8 cellular contexts compared by ENCODE assay signal in genomic region chr1:234604726-234605492, GRCh38. TPM values are rescaled to one million over a fixed set of nuclear protein-coding genes. Genes with fewer than 3 reads are reported as not detected.
DNase-seq lines count a peak whose midpoint lies in the region; ATAC-seq lines count a peak whose summit lies in the region.

No MANE protein-coding gene starts in this region.

- peak overlapping the region; percentile 91 for H3K27ac Mint-ChIP-seq in activated T-helper 17 cell treated with anti-CD3 and anti-CD28 coated beads, Interleukin-2, amount 50 U/mL, for 72 hours

- H3K27me3 Mint-ChIP-seq in activated T-helper 17 cell treated with anti-CD3 and anti-CD28 coated beads, Interleukin-2, amount 50 U/mL, for 72 hours, result no peaks in the 10 kb centered on the region

- peak overlapping the region; percentile 87 to 99 (median 94) for H3K4me3 ChIP-seq in BLaER1 treated with 17β-estradiol and CSF1 and Interleukin-3, amounts not matched to agents 10 nM and 100 nM
- peak overlapping the region; percentile 15 for H3K4me3 ChIP-seq in iPS-15b (ENCODE audit: low read depth, low read length)
- H3K4me3 ChIP-seq in skeletal muscle satellite cell (ENCODE audit: low read length), result peak overlapping the region; percentile 77

- H3K27ac ChIP-seq in BLaER1 treated with 17β-estradiol and CSF1 and Interleukin-3, amounts not matched to agents 10 nM and 100 nM, result peak overlapping the region; percentile 96 to 100 (median 99)

- H3K36me3 ChIP-seq in BLaER1 treated with 17β-estradiol and CSF1 and Interleukin-3, amounts not matched to agents 10 nM and 100 nM, result peaks cover 60 to 79% (median 67%) of the 10 kb centered on the region in 11 experiments
- H3K36me3 ChIP-seq in iPS-15b (ENCODE audit: control insufficient read depth, insufficient read depth, low read length) (peaks cover 9% of the 10 kb centered on the region), skeletal muscle satellite cell (ENCODE audit: insufficient read depth, low read length) (peaks cover 59% of the 10 kb centered on the region)

- DNase-seq in HT-29 (ENCODE audit: low spot score), result peak; percentile 63
- no peak for DNase-seq in SKM-1 (lab: John Stamatoyannopoulos, UW; ENCODE audit: unreplicated experiment)

- peaks cover 70% of the 10 kb centered on the region for H3K36me3 Mint-ChIP-seq in activated T-helper 17 cell treated with anti-CD3 and anti-CD28 coated beads, Interleukin-2, amount 50 U/mL, for 72 hours (ENCODE audit: low read depth)

- H3K4me1 ChIP-seq in BLaER1 treated with 17β-estradiol and CSF1 and Interleukin-3, amounts not matched to agents 10 nM and 100 nM, result peaks cover 23 to 36% (median 25%) of the 10 kb centered on the region in 10 experiments
- H3K4me1 ChIP-seq in iPS-15b (ENCODE audit: control insufficient read depth, insufficient read depth, low read length) (peaks cover 20% of the 10 kb centered on the region), skeletal muscle satellite cell (ENCODE audit: control insufficient read depth, insufficient read depth, low read length) (peaks cover 42% of the 10 kb centered on the region)

- H3K4me1 Mint-ChIP-seq in activated T-helper 17 cell treated with anti-CD3 and anti-CD28 coated beads, Interleukin-2, amount 50 U/mL, for 72 hours, result peaks cover 21% of the 10 kb centered on the region

- peak overlapping the region; percentile 76 to 96 (median 89) for H3K4me2 ChIP-seq in BLaER1 treated with 17β-estradiol and CSF1 and Interleukin-3, amounts not matched to agents 10 nM and 100 nM
- H3K4me2 ChIP-seq in skeletal muscle satellite cell (ENCODE audit: low read length), result peak overlapping the region; percentile 97

- H4K20me1 ChIP-seq in BLaER1 treated with 17β-estradiol and CSF1 and Interleukin-3, amounts not matched to agents 10 nM and 100 nM, result peaks cover 0 to 78% (median 29%) of the 10 kb centered on the region in 11 experiments; a peak in 16 of 22 replicates

- H3K27me3 ChIP-seq in BLaER1 treated with 17β-estradiol and CSF1 and Interleukin-3, amounts not matched to agents 10 nM and 100 nM, result no peaks in the 10 kb centered on the region
- no peaks in the 10 kb centered on the region for H3K27me3 ChIP-seq in iPS-15b (ENCODE audit: control insufficient read depth, insufficient read depth, low read length)
- H3K27me3 ChIP-seq in skeletal muscle satellite cell (ENCODE audit: control insufficient read depth, insufficient read depth, low read length), result no peaks in the 10 kb centered on the region

- ATAC-seq in activated T-helper 17 cell treated with anti-CD3 and anti-CD28 coated beads, Interleukin-2, amount 50 U/mL, for 72 hours (replicated peaks), result peak; percentile 18
- ATAC-seq in GM18870 (IDR thresholded peaks at IDR 0.05; ENCODE audit: unreplicated experiment), result no peak
- ATAC-seq in GM19351 (IDR thresholded peaks at IDR 0.05; ENCODE audit: unreplicated experiment), result no peak

- H3K9me3 Mint-ChIP-seq in activated T-helper 17 cell treated with anti-CD3 and anti-CD28 coated beads, Interleukin-2, amount 50 U/mL, for 72 hours, result no peaks in the 10 kb centered on the region

- H3K4me3 Mint-ChIP-seq in activated T-helper 17 cell treated with anti-CD3 and anti-CD28 coated beads, Interleukin-2, amount 50 U/mL, for 72 hours, result peak overlapping the region; percentile 87

- H3K9ac ChIP-seq in BLaER1 treated with 17β-estradiol and CSF1 and Interleukin-3, amounts not matched to agents 10 nM and 100 nM, result peak overlapping the region; percentile 98 to 100 (median 100)
- H3K9ac ChIP-seq in iPS-15b (ENCODE audit: low read depth, low read length) (no peak overlapping the region), skeletal muscle satellite cell (ENCODE audit: low read depth, low read length) (peak overlapping the region; percentile 97)

- peaks cover 0 to 9% (median 0%) of the 10 kb centered on the region in 11 experiments; a peak in 9 of 22 replicates for H3K9me3 ChIP-seq in BLaER1 treated with 17β-estradiol and CSF1 and Interleukin-3, amounts not matched to agents 10 nM and 100 nM (replicated peaks in 1 of 11)
- no peaks in the 10 kb centered on the region for H3K9me3 ChIP-seq in iPS-15b (ENCODE audit: control insufficient read depth, insufficient read depth, low read length)
- H3K9me3 ChIP-seq in skeletal muscle satellite cell (replicated peaks; ENCODE audit: low read length), result no peaks in the 10 kb centered on the region

RNA-seq across cellular contexts. Expression of gene IRF2BP2, which starts 5.1 kb away (rescaled TPM):
- total RNA-seq in HT-29 (2014; rRNA removed; shearing (Covaris generic)), result 203 and 235 TPM in 2 replicates
- 100 to 1,000 TPM in 1 of 2 donors, 10 to 100 TPM in 1; 84.5 to 134 TPM for total RNA-seq in activated T-helper 17 cell treated with anti-CD3 and anti-CD28 coated beads, Interleukin-2, amount 50 U/mL, for 72 hours
- total RNA-seq in skeletal muscle satellite cell (2012; rRNA removed), result 61.6 and 73.8 TPM in 2 replicates

Comparison
In these comparisons a context has a peak if more than half of its experiments do, and no peak if none do; other contexts are left out.
1. H3K4me3 ChIP-seq: peak in every context shown above with its lines; median percentile 94 in BLaER1 treated with 17β-estradiol and CSF1 and Interleukin-3, amounts not matched to agents 10 nM and 100 nM; 77 in skeletal muscle satellite cell; 15 in iPS-15b.